In the genomic region with DNA sequence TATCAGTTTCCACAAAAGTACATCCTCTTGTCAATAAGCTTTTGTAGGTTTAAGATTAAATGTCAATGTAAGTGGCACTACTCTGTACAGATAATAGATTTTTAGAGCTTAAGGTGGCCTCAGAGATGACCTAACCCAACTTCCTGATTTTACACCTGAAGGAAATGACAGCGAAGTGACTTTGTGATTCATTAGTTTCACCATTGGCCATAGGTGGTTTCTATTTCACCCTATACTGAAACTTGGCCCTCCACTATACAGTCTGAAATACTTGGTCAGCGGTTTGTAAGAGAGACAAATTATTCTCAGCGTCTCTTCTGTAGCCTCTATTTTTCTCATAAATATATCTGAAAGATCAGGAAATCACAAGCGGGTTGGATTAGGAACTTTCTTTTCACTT, we compare ENCODE assay signal across 15 cellular contexts.
DNase-seq lines count a peak whose midpoint lies in the region; ATAC-seq, FAIRE-seq and TF ChIP-seq lines count a peak whose summit lies in the region.
"Had no signal": no experiment of that assay in that cellular context is flagged by ENCODE, and none has a peak within 500 bp of the region (broad histone marks: within the 10 kb centered on the region; RNA-seq: fewer than 3 reads in every experiment).

No MANE protein-coding gene starts in this region.

- peak; percentile 38 for FAIRE-seq in GM18507 (lab: Jason Lieb, UNC)

- no peaks in the 10 kb centered on the region for H3K27me3 ChIP-seq in stomach
- H3K27me3 ChIP-seq: body of pancreas had no signal

- TF ChIP-seq POLR2A in stomach (IDR thresholded peaks at IDR 0.05): no peak

- no peak for TF ChIP-seq EP300 in stomach (IDR thresholded peaks at IDR 0.05)

- peak; percentile 1 for DNase-seq in GM18507 (ENCODE audit: extremely low spot score, insufficient read length, low read depth)
- no peak for DNase-seq in T-helper 9 cell
- DNase-seq in NCI-H187 (lab: John Stamatoyannopoulos, UW): no peak
- no peak for DNase-seq in iPS-NIHi7 (ENCODE audit: extremely low spot score)
- no peak for DNase-seq in stomach
- DNase-seq: activated CD4-positive, CD25-positive, alpha-beta regulatory T cell treated with anti-CD3 and anti-CD28 coated beads, Interleukin-2, amount 50 U/mL, for 72 hours; activated T-cell treated with anti-CD3 and anti-CD28 coated beads, Interleukin-2, amount 50 U/mL, for 72 hours; body of pancreas; DND-41; natural killer cell; NCI-H1417 treated with DMSO at 0.1 percent for 48 hours; NCI-H82 had no signal

- no peaks in the 10 kb centered on the region for H3K9me3 ChIP-seq in stomach
- H3K9me3 ChIP-seq: body of pancreas had no signal

- intact Hi-C loops in stomach (cut with DNase I; ENCODE audit: low total_unique reads): no loop called here

- H3K4me1 ChIP-seq in stomach: no peaks in the 10 kb centered on the region
- H3K4me1 ChIP-seq: body of pancreas had no signal

- H3K27ac ChIP-seq in stomach: no peak overlapping the region
- H3K27ac ChIP-seq: body of pancreas had no signal

- H3K36me3 ChIP-seq in stomach: no peaks in the 10 kb centered on the region

- TF ChIP-seq CTCF in stomach (IDR thresholded peaks at IDR 0.05): no peak

- H3K4me3 ChIP-seq in stomach: no peak overlapping the region
- H3K4me3 ChIP-seq: body of pancreas had no signal

- ATAC-seq in GM19468 (IDR thresholded peaks at IDR 0.05; ENCODE audit: extremely low read depth, unreplicated experiment) (peak; percentile 87), HG02870 (IDR thresholded peaks at IDR 0.05; ENCODE audit: unreplicated experiment) (peak; percentile 92), HG03469 (IDR thresholded peaks at IDR 0.05; ENCODE audit: unreplicated experiment) (peak; percentile 52)
- ATAC-seq: activated T-cell treated with anti-CD3 and anti-CD28 coated beads, Interleukin-2, amount 50 U/mL, for 72 hours; body of pancreas; natural killer cell had no signal

- WGBS in stomach, 5 donors: 81 to 89% (median 85%) methylated on average over 4 of the region's 4 CpGs
